8 cellular contexts compared by ENCODE assay signal in the genomic region with DNA sequence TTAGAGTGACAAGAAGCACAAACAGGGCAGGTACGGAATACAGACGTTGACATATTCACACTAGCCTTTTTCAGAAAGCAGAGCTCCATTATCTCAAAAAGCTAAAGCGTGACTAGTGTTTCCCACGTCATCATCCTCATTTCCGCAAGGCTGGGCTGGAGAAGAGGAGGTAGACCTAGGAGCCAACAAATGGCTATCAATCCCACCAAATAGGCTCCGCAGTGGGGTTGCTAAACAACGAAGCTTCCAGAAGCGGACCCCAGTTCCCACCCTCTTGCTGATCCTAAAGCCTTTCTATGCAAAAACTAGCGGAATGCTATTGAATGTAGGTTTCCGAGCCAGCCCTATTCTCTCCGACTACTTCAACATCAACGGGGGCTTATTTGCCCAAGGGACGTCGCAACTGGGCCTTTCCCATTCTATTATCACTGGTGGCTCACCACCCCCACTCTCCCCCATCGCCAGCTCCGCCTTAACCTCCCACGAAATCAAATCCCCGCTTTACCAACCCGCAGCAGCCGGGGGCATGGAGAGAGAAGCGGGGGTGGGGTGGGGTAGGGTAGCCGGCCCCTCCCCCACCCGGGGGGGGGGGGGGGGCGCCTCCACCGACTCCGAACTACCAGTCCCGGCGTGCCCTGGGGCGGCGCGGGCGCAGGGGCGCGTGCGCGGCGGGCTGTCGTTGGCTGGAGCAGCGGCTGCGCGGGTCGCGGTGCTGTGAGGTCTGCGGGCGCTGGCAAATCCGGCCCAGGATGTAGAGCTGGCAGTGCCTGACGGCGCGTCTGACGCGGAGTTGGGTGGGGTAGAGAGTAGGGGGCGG. TPM values are rescaled to one million over a fixed set of nuclear protein-coding genes. Genes with fewer than 3 reads are reported as not detected.
DNase-seq lines count a peak whose midpoint lies in the region; ATAC-seq and TF ChIP-seq lines count a peak whose summit lies in the region.

A gene with protein sequence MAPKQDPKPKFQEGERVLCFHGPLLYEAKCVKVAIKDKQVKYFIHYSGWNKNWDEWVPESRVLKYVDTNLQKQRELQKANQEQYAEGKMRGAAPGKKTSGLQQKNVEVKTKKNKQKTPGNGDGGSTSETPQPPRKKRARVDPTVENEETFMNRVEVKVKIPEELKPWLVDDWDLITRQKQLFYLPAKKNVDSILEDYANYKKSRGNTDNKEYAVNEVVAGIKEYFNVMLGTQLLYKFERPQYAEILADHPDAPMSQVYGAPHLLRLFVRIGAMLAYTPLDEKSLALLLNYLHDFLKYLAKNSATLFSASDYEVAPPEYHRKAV (plus strand): TSS at position 736 of the 817 bp plus-strand sequence. CDS start 128 bp downstream, outside the sequence.

- H3K4me3 Mint-ChIP-seq in CD8-positive, alpha-beta T cell = peak within 1 kb of the TSS; percentile 97

- peaks cover 32% of the 10 kb centered on the region for H3K4me1 Mint-ChIP-seq in CD8-positive, alpha-beta T cell (ENCODE audit: low read depth)

- H3K4me1 ChIP-seq in CD8-positive, alpha-beta T cell (ENCODE audit: insufficient read depth, low read length) = peaks cover 29% of the 10 kb centered on the region
- peaks cover 18% of the 10 kb centered on the region for H3K4me1 ChIP-seq in HUES48 (ENCODE audit: control insufficient read depth, insufficient read depth, low read length)
- peaks cover 11% of the 10 kb centered on the region for H3K4me1 ChIP-seq in effector memory CD4-positive, alpha-beta T cell (ENCODE audit: control insufficient read depth, insufficient read depth, low read length, poor library complexity, severe bottlenecking)

- H3K36me3 ChIP-seq in CD8-positive, alpha-beta T cell (ENCODE audit: insufficient read depth, low read length) = no peaks in the 10 kb centered on the region
- H3K36me3 ChIP-seq in HUES48 (ENCODE audit: control insufficient read depth, insufficient read depth, low read length) = no peaks in the 10 kb centered on the region
- no peaks in the 10 kb centered on the region for H3K36me3 ChIP-seq in effector memory CD4-positive, alpha-beta T cell (ENCODE audit: control insufficient read depth, insufficient read depth, low read length)

- peak; percentile 81 for ATAC-seq in CD8-positive, alpha-beta T cell
- peak; percentile 85 for ATAC-seq in GM21423 (IDR thresholded peaks at IDR 0.05; ENCODE audit: unreplicated experiment)

- intact Hi-C loops in CD8-positive, alpha-beta T cell (cut with DNase I, micrococcal nuclease) = loop anchor here (1.0 to 5.0 kb wide), 8 partner anchors 12 to 1050 kb away; a partner anchor contains a TSS

- H3K4me3 ChIP-seq in CD8-positive, alpha-beta T cell (ENCODE audit: low read depth, low read length) = peak within 1 kb of the TSS; percentile 97
- peak within 1 kb of the TSS; percentile 98 for H3K4me3 ChIP-seq in HUES48 (ENCODE audit: low read depth, low read length)
- peak within 1 kb of the TSS; percentile 100 for H3K4me3 ChIP-seq in effector memory CD4-positive, alpha-beta T cell (ENCODE audit: insufficient read depth, low read depth, low read length, poor library complexity, severe bottlenecking)

- H3K27ac Mint-ChIP-seq in CD8-positive, alpha-beta T cell = peak within 1 kb of the TSS; percentile 99

- TF ChIP-seq CTCF in CD8-positive, alpha-beta T cell (IDR thresholded peaks at IDR 0.05) = no peak

- peak within 1 kb of the TSS; percentile 100 for H3K27ac ChIP-seq in CD8-positive, alpha-beta T cell (ENCODE audit: low read depth, low read length)
- peak within 1 kb of the TSS; percentile 99 for H3K27ac ChIP-seq in HUES48 (ENCODE audit: low read depth, low read length)
- peak within 1 kb of the TSS; percentile 100 for H3K27ac ChIP-seq in effector memory CD4-positive, alpha-beta T cell (ENCODE audit: insufficient read depth, low read length, poor library complexity, severe bottlenecking)

- no peaks in the 10 kb centered on the region for H3K27me3 ChIP-seq in CD8-positive, alpha-beta T cell (ENCODE audit: insufficient read depth, low read length)
- no peaks in the 10 kb centered on the region for H3K27me3 ChIP-seq in HUES48 (ENCODE audit: control insufficient read depth, insufficient read depth, low read length)
- H3K27me3 ChIP-seq in effector memory CD4-positive, alpha-beta T cell (replicated peaks; ENCODE audit: control insufficient read depth, insufficient read depth, low read length, poor library complexity, severe bottlenecking) = no peaks in the 10 kb centered on the region

- peak within 1 kb of the TSS; percentile 100 for H3K9ac ChIP-seq in HUES48 (ENCODE audit: low read depth, low read length)

- CTCF ChIA-PET in CD8-positive, alpha-beta T cell (lab: Charles Lee) = interaction anchor here (0.6 to 1.2 kb wide), 2 partner anchors 13 to 135 kb away, joined by 3 to 5 read pairs; no protein-coding TSS in a partner anchor

- no peaks in the 10 kb centered on the region for H3K9me3 Mint-ChIP-seq in CD8-positive, alpha-beta T cell

- H3K36me3 Mint-ChIP-seq in CD8-positive, alpha-beta T cell = peaks cover 26% of the 10 kb centered on the region

- DNase-seq in CD8-positive, alpha-beta T cell = peak; percentile 91 to 97 (median 95)
- DNase-seq in NOMO-1 treated with dmso at 0.1 percent for 144 hours (lab: John Stamatoyannopoulos, UW; ENCODE audit: unreplicated experiment) (peak; percentile 90), medulla oblongata (ENCODE audit: extremely low spot score) (peak; percentile 96)
- peak; percentile 83 to 96 (median 85) for DNase-seq in activated CD8-positive, alpha-beta memory T cell treated with anti-CD3 and anti-CD28 coated beads for 48 hours (ENCODE audit: low read depth in 2 of 3, low spot score in 2 of 3)
- DNase-seq in effector memory CD4-positive, alpha-beta T cell = peak; percentile 91 to 96 (median 93)
- DNase-seq in stimulated activated CD4-positive, alpha-beta T cell treated with anti-CD3 and anti-CD28 coated beads, TNF-alpha, amount 100 ng/mL, for 4 hours (ENCODE audit: low read depth in 3 of 3) = peak; percentile 88 to 93 (median 91)

- H3K27me3 Mint-ChIP-seq in CD8-positive, alpha-beta T cell (ENCODE audit: low read depth) = no peaks in the 10 kb centered on the region

- H3K9me3 ChIP-seq in CD8-positive, alpha-beta T cell (ENCODE audit: low read length) = no peaks in the 10 kb centered on the region
- H3K9me3 ChIP-seq in HUES48 (ENCODE audit: control insufficient read depth, insufficient read depth, low read length) = no peaks in the 10 kb centered on the region
- no peaks in the 10 kb centered on the region for H3K9me3 ChIP-seq in effector memory CD4-positive, alpha-beta T cell (ENCODE audit: control insufficient read depth, low read length)

- POLR2A ChIA-PET in CD8-positive, alpha-beta T cell (lab: Charles Lee) = interaction anchor here (0.7 to 4.0 kb wide), 10 partner anchors 11 to 1881 kb away, joined by 3 to 25 read pairs (median 4); a partner anchor contains a TSS

RNA-seq across cellular contexts. Expression of the gene that starts here (rescaled TPM):
- 100 to 1,000 TPM; 513 to 545 TPM for total RNA-seq in CD8-positive, alpha-beta T cell

Comparison
In these comparisons a context has a peak if more than half of its experiments do, and no peak if none do; other contexts are left out.
1. Peak in every context shown above with its lines: DNase-seq, ATAC-seq, H3K4me3 ChIP-seq and H3K27ac ChIP-seq.